1 cellular context compared by ENCODE assay signal in the genomic region with DNA sequence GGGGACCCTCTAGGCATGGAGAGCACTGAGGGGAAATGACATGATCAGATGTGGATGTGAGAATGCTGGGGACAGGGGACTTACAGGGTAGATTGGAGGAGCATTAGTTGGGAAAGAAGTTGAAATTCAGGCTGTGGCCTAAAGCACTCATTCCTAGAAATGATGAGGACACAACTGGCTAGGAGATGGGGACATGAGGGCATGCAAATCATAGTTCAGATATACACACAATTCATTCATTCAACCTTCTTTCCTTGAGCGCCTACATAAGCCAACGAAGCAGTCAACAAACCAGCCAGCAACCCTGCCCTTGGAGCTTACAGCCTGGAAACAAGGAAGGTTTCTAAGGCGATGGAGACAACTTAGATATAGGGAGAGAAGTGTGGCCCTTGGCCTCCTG.
TF ChIP-seq lines count a peak whose summit lies in the region.

No MANE protein-coding gene starts in this region.

TF ChIP-seq in H1, 55 proteins besides CTCF, POLR2A, EP300 and RAD21:
- TF ChIP-seq FOSL1 (IDR thresholded peaks at IDR 0.05; ENCODE audit: insufficient read depth, low read depth, low read length) (no peak), CEBPB (IDR thresholded peaks at IDR 0.05; ENCODE audit: low read depth, low read length) (no peak), GABPA (IDR thresholded peaks at IDR 0.05; ENCODE audit: borderline replicate concordance, insufficient read depth, low read length) (no peak), ASH2L (IDR thresholded peaks at IDR 0.05; ENCODE audit: low read length) (no peak), CHD1 (IDR thresholded peaks at IDR 0.05; ENCODE audit: low read depth, low read length) (no peak), CBX5 (IDR thresholded peaks at IDR 0.05; ENCODE audit: low read depth, low read length) (no peak)
